ENCODE assay signal across 19 cellular contexts in the genomic region with DNA sequence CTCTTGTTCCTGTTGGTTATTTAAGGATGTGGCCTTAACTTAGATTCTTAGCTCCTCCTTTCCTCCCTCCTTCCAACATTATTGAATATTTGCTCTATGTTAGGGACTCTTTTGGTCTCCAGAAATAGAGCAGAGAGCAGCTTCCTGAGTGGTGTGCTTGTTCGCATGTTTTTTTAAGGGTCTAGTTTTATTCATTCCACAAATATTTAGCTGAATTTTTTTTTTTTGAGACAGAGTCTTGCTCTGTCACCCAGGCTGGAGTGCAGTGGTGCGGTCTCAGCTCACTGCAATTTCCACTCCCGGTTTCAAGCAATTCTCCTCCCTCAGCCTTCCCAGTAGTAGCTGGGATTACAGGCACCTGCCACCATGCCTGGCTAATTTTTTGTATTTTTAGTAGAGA.
DNase-seq lines count a peak whose midpoint lies in the region; ATAC-seq and TF ChIP-seq lines count a peak whose summit lies in the region.
"Had no signal": no experiment of that assay in that cellular context is flagged by ENCODE, and none has a peak within 500 bp of the region (broad histone marks: within the 10 kb centered on the region; RNA-seq: fewer than 3 reads in every experiment).

No MANE protein-coding gene starts in this region.

- H3K27me3 Mint-ChIP-seq in activated T-cell treated with anti-CD3 and anti-CD28 coated beads, Interleukin-2, amount 50 U/mL, for 24 hours, result no peaks in the 10 kb centered on the region
- H3K27me3 Mint-ChIP-seq: activated CD4-positive, alpha-beta memory T cell treated with anti-CD3 and anti-CD28 coated beads, Interleukin-2, amount 10 ng/mL, durations not matched to agents 7 days and 5 days; CD4-positive, alpha-beta T cell had no signal

- H3F3A ChIP-seq in smooth muscle cell (ENCODE audit: low read depth), result peaks cover 4% of the 10 kb centered on the region

- no peak overlapping the region for H2AFZ ChIP-seq in smooth muscle cell (ENCODE audit: low read depth)

- H3K4me2 ChIP-seq in smooth muscle cell, result peak overlapping the region; percentile 44

- peaks cover under 1% of the 10 kb centered on the region for H3K36me3 Mint-ChIP-seq in activated T-cell treated with anti-CD3 and anti-CD28 coated beads, Interleukin-2, amount 50 U/mL, for 24 hours (ENCODE audit: low read depth)

- H3K27ac ChIP-seq in smooth muscle cell (ENCODE audit: low read depth) (peak overlapping the region; percentile 59), aorta (ENCODE audit: low read depth in 1 of 2, low read length in 2 of 2) (no peak overlapping the region)

- H3K9me3 ChIP-seq in smooth muscle cell (replicated peaks; ENCODE audit: low read depth) (no peaks in the 10 kb centered on the region), aorta (ENCODE audit: control insufficient read depth, low read length) (no peaks in the 10 kb centered on the region)

- H3K4me3 ChIP-seq in smooth muscle cell (no peak overlapping the region), aorta (ENCODE audit: low read length in 2 of 2) (no peak overlapping the region)

- 68% methylated on average over 3 of the region's 3 CpGs for WGBS in smooth muscle cell (ENCODE audit: low lambda C conversion rate)
- 19 to 28% methylated on average over 3 of the region's 3 CpGs for WGBS in aorta, 2 donors

- H3K9me3 Mint-ChIP-seq in activated T-cell treated with anti-CD3 and anti-CD28 coated beads, Interleukin-2, amount 50 U/mL, for 24 hours, result no peaks in the 10 kb centered on the region
- H3K9me3 Mint-ChIP-seq: activated CD4-positive, alpha-beta memory T cell treated with anti-CD3 and anti-CD28 coated beads, Interleukin-2, amount 10 ng/mL, durations not matched to agents 7 days and 5 days; CD4-positive, alpha-beta T cell; T-helper 1 cell treated with Interleukin-12 subunit alpha and Interleukin-12 subunit beta and Interleukin-4 antibody, amounts not matched to agents 30 μg/mL and 1 μg/mL, for 36 hours had no signal

- H3K4me1 ChIP-seq in smooth muscle cell (ENCODE audit: low read depth), result peaks cover 41% of the 10 kb centered on the region
- peaks cover 7 to 14% of the 10 kb centered on the region in 2 donors for H3K4me1 ChIP-seq in aorta (ENCODE audit: control insufficient read depth in 1 of 2, insufficient read depth in 2 of 2, low read length in 2 of 2)

- H3K4me1 Mint-ChIP-seq in activated T-cell treated with anti-CD3 and anti-CD28 coated beads, Interleukin-2, amount 50 U/mL, for 24 hours (ENCODE audit: low read depth), result peaks cover 74% of the 10 kb centered on the region

- no peak overlapping the region for H3K4me3 Mint-ChIP-seq in activated T-cell treated with anti-CD3 and anti-CD28 coated beads, Interleukin-2, amount 50 U/mL, for 24 hours
- H3K4me3 Mint-ChIP-seq: activated CD4-positive, alpha-beta memory T cell treated with anti-CD3 and anti-CD28 coated beads, Interleukin-2, amount 10 ng/mL, durations not matched to agents 7 days and 5 days; CD4-positive, alpha-beta T cell; T-helper 1 cell treated with Interleukin-12 subunit alpha and Interleukin-12 subunit beta and Interleukin-4 antibody, amounts not matched to agents 30 μg/mL and 1 μg/mL, for 36 hours had no signal

- peak; percentile 65 for DNase-seq in EL
- DNase-seq in hepatic stellate cell (ENCODE audit: low spot score), result peak; percentile 9
- no peak for DNase-seq in smooth muscle cell (lab: John Stamatoyannopoulos, UW; ENCODE audit: unreplicated experiment)
- no peak for DNase-seq in NCI-H146 treated with DMSO at 0.1 percent for 48 hours (lab: John Stamatoyannopoulos, UW; ENCODE audit: unreplicated experiment)
- no peak for DNase-seq in aorta
- DNase-seq in activated T-cell treated with anti-CD3 and anti-CD28 coated beads, Interleukin-2, amount 50 U/mL, for 24 hours, result no peak
- DNase-seq: activated CD4-positive, alpha-beta memory T cell treated with anti-CD3 and anti-CD28 coated beads, Interleukin-2, amount 10 ng/mL, durations not matched to agents 7 days and 5 days; anterior cingulate cortex; CD4-positive, alpha-beta T cell; DND-41; Karpas-422; NCI-H146; NCI-H2227 treated with DMSO at 0.1 percent for 48 hours; occipital lobe; stimulated activated CD4-positive, alpha-beta T cell treated with anti-CD3 and anti-CD28 coated beads, Interleukin-4, amount 100 ng/mL, for 4 hours; trophoblast cell had no signal

- H3K27ac Mint-ChIP-seq in activated T-cell treated with anti-CD3 and anti-CD28 coated beads, Interleukin-2, amount 50 U/mL, for 24 hours, result no peak overlapping the region
- H3K27ac Mint-ChIP-seq: activated CD4-positive, alpha-beta memory T cell treated with anti-CD3 and anti-CD28 coated beads, Interleukin-2, amount 10 ng/mL, durations not matched to agents 7 days and 5 days; CD4-positive, alpha-beta T cell; T-helper 1 cell treated with Interleukin-12 subunit alpha and Interleukin-12 subunit beta and Interleukin-4 antibody, amounts not matched to agents 30 μg/mL and 1 μg/mL, for 36 hours had no signal

- H3K9ac ChIP-seq in smooth muscle cell (ENCODE audit: low read depth), result no peak overlapping the region

- no peak for TF ChIP-seq CTCF in smooth muscle cell (IDR thresholded peaks at IDR 0.05; ENCODE audit: borderline replicate concordance, insufficient read depth, poor library complexity, severe bottlenecking)

- intact Hi-C loops in aorta (cut with DNase I), result no loop called here

- H3K27me3 ChIP-seq in smooth muscle cell (ENCODE audit: low read depth) (no peaks in the 10 kb centered on the region), aorta (ENCODE audit: control insufficient read depth in 1 of 2, insufficient read depth in 2 of 2, low read length in 1 of 2) (no peaks in the 10 kb centered on the region)

- H4K20me1 ChIP-seq in smooth muscle cell (ENCODE audit: low read depth), result peaks cover 100% of the 10 kb centered on the region

- ATAC-seq in SK-N-SH treated with all-trans-retinoic acid at 6 μM for 48 hours (peak; percentile 14; the same call in 1 of the 3 replicates), HG03159 (IDR thresholded peaks at IDR 0.05; ENCODE audit: unreplicated experiment) (no peak), aorta (ENCODE audit: low FRiP score) (no peak)

- H3K79me2 ChIP-seq in smooth muscle cell (ENCODE audit: low read depth), result peaks cover 92% of the 10 kb centered on the region

- H3K36me3 ChIP-seq in smooth muscle cell (ENCODE audit: low read depth), result no peaks in the 10 kb centered on the region
- no peaks in the 10 kb centered on the region for H3K36me3 ChIP-seq in aorta (ENCODE audit: control insufficient read depth in 1 of 2, insufficient read depth in 2 of 2, low read length in 1 of 2)

TF ChIP-seq in SK-N-SH treated with all-trans-retinoic acid at 6 μM for 48 hours, 23 proteins besides CTCF, POLR2A, EP300 and RAD21:
- TF ChIP-seq TOX (CRISPR knock-in tag; IDR thresholded peaks at IDR 0.05; ENCODE audit: borderline replicate concordance) (no peak), GLIS3 (CRISPR knock-in tag; IDR thresholded peaks at IDR 0.05) (no peak), ZFP30 (CRISPR knock-in tag; IDR thresholded peaks at IDR 0.05) (no peak), TCF4 (CRISPR knock-in tag; IDR thresholded peaks at IDR 0.05; ENCODE audit: borderline replicate concordance) (no peak), ESRRG (CRISPR knock-in tag; IDR thresholded peaks at IDR 0.05) (no peak), CSDC2 (CRISPR knock-in tag; IDR thresholded peaks at IDR 0.05) (no peak), RARB (CRISPR knock-in tag; IDR thresholded peaks at IDR 0.05) (no peak), ZNF8 (CRISPR knock-in tag; IDR thresholded peaks at IDR 0.05) (no peak), PPARA (CRISPR knock-in tag; IDR thresholded peaks at IDR 0.05; ENCODE audit: borderline replicate concordance) (no peak), ISL1 (CRISPR knock-in tag; IDR thresholded peaks at IDR 0.05) (no peak), BACH2 (CRISPR knock-in tag; IDR thresholded peaks at IDR 0.05; ENCODE audit: borderline replicate concordance) (no peak), ZC3H10 (CRISPR knock-in tag; IDR thresholded peaks at IDR 0.05) (no peak), ARNTL (CRISPR knock-in tag; IDR thresholded peaks at IDR 0.05; ENCODE audit: borderline replicate concordance, low read depth) (no peak), OSR1 (CRISPR knock-in tag; IDR thresholded peaks at IDR 0.05) (no peak)

Comparison
In these comparisons a context has a peak if more than half of its experiments do, and no peak if none do; other contexts are left out.
1. DNase-seq: peak in EL (single experiment) and hepatic stellate cell (single experiment); none in smooth muscle cell (single experiment), NCI-H146 treated with DMSO at 0.1 percent for 48 hours (single experiment), aorta (0 of 2) and activated T-cell treated with anti-CD3 and anti-CD28 coated beads, Interleukin-2, amount 50 U/mL, for 24 hours (single experiment).